In the genomic region with DNA sequence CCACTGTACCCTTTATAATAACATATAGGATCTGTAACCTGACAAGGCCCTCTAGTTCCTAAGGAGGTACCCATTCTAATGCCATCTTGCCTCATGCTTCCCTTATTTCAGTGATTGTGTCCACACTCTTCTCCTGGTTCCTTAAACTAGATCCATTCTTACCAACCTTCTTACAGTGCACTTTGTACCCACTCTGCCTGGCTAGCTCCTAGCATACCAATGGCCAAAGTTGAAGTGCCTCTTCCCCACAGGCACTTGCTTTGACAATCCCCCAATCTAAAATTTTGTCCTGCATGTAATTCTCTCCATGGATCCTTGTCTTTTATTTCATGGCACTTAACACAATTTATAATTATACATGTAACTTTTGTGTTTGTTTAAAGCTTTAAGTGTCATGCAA, we compare ENCODE assay signal across 20 cellular contexts. TPM values are rescaled to one million over a fixed set of nuclear protein-coding genes. Genes with fewer than 3 reads are reported as not detected.
DNase-seq lines count a peak whose midpoint lies in the region; ATAC-seq and TF ChIP-seq lines count a peak whose summit lies in the region.
"Had no signal": no experiment of that assay in that cellular context is flagged by ENCODE, and none has a peak within 500 bp of the region (broad histone marks: within the 10 kb centered on the region; RNA-seq: fewer than 3 reads in every experiment).

No MANE protein-coding gene starts in this region.

- H3K9me3 ChIP-seq in PC-3 (ENCODE audit: low read length), result no peaks in the 10 kb centered on the region
- H3K9me3 ChIP-seq in H9 (ENCODE audit: control insufficient read depth, low read depth, low read length), result no peaks in the 10 kb centered on the region
- H3K9me3 ChIP-seq: BE2C had no signal

- H3K27ac ChIP-seq in PC-3 (ENCODE audit: low read length) (peak overlapping the region; percentile 26; the same call in 1 of the 2 replicates), H9 (ENCODE audit: insufficient read length, low read depth, low read length) (no peak overlapping the region)
- H3K27ac ChIP-seq: 22Rv1; A549; BLaER1 treated with 17β-estradiol and CSF1 and Interleukin-3, amounts not matched to agents 10 nM and 100 nM had no signal

- H3K9ac ChIP-seq in PC-3 (ENCODE audit: low read length) (no peak overlapping the region), H9 (ENCODE audit: extremely low read depth, insufficient read length, low read length) (no peak overlapping the region)
- H3K9ac ChIP-seq: BLaER1 treated with 17β-estradiol and CSF1 and Interleukin-3, amounts not matched to agents 10 nM and 100 nM had no signal

- H3K9me2 ChIP-seq in PC-3 (replicated peaks; ENCODE audit: low read length), result no peaks in the 10 kb centered on the region

- BruUV-seq in PC-3 (replicated peaks; lab: Mats Ljungman, UMichigan) (no TSS peak), MCF 10A (replicated peaks; lab: Mats Ljungman, UMichigan) (no TSS peak)

- H3T11ph ChIP-seq in H9 (ENCODE audit: low read length), result no peak overlapping the region

- H3K27ac Mint-ChIP-seq in H9 (no peak overlapping the region), MCF 10A (ENCODE audit: low read depth, unreplicated experiment) (no peak overlapping the region)
- H3K27ac Mint-ChIP-seq: CD4-positive, alpha-beta memory T cell had no signal

- H4K5ac ChIP-seq in H9 (ENCODE audit: insufficient read length, low read depth, low read length), result no peak overlapping the region

- H3K36me3 ChIP-seq in PC-3 (ENCODE audit: low read depth, low read length), result no peaks in the 10 kb centered on the region
- H3K36me3 ChIP-seq: BE2C; BLaER1 treated with 17β-estradiol and CSF1 and Interleukin-3, amounts not matched to agents 10 nM and 100 nM had no signal

- no peak overlapping the region for H3K18ac ChIP-seq in H9 (ENCODE audit: insufficient read length, low read depth, low read length)

- H2BK120ac ChIP-seq in H9 (ENCODE audit: low read depth, low read length, poor library complexity, severe bottlenecking), result no peak overlapping the region

- H4K20me1 ChIP-seq in PC-3 (ENCODE audit: low read length) (no peaks in the 10 kb centered on the region), H9 (ENCODE audit: control insufficient read depth, insufficient read depth, insufficient read length) (no peaks in the 10 kb centered on the region)
- H4K20me1 ChIP-seq: BLaER1 treated with 17β-estradiol and CSF1 and Interleukin-3, amounts not matched to agents 10 nM and 100 nM had no signal

- no peak overlapping the region for H4K8ac ChIP-seq in H9 (replicated peaks; ENCODE audit: insufficient read length, low read depth, low read length)

- no peaks in the 10 kb centered on the region for H3K79me1 ChIP-seq in H9 (ENCODE audit: insufficient read depth, low read depth, low read length, poor library complexity, severe bottlenecking)

- no peak overlapping the region for H2AK5ac ChIP-seq in H9 (ENCODE audit: insufficient read length, low read length)

- no peaks in the 10 kb centered on the region for H3K79me2 ChIP-seq in PC-3 (ENCODE audit: low read length)
- no peaks in the 10 kb centered on the region for H3K79me2 ChIP-seq in H9 (ENCODE audit: insufficient read depth, low read length)

- H3K27me3 Mint-ChIP-seq in H9 (ENCODE audit: low read depth) (peaks cover 3% of the 10 kb centered on the region), MCF 10A (ENCODE audit: insufficient read depth, unreplicated experiment) (no peaks in the 10 kb centered on the region)

- H3K4me3 ChIP-seq in PC-3 (ENCODE audit: low read length), result no peak overlapping the region
- H3K4me3 ChIP-seq: A549; BLaER1 treated with 17β-estradiol and CSF1 and Interleukin-3, amounts not matched to agents 10 nM and 100 nM had no signal

- H3K14ac ChIP-seq in H9 (ENCODE audit: insufficient read depth, low read length), result no peak overlapping the region

- H3K4me2 ChIP-seq in PC-3 (ENCODE audit: low read length) (0 out of 2 replicates have a peak overlapping the region, but pooled peaks have one; percentile 14), H9 (ENCODE audit: insufficient read depth, insufficient read length, low read length) (no peak overlapping the region)
- H3K4me2 ChIP-seq: A549; BLaER1 treated with 17β-estradiol and CSF1 and Interleukin-3, amounts not matched to agents 10 nM and 100 nM had no signal

- no peak overlapping the region for H4K91ac ChIP-seq in H9 (ENCODE audit: insufficient read length, low read depth, low read length)

- H2BK5ac ChIP-seq in H9 (ENCODE audit: insufficient read length, low read length), result no peak overlapping the region

- H3K4ac ChIP-seq in H9 (ENCODE audit: low read depth, low read length), result no peak overlapping the region

- no peak overlapping the region for H2BK12ac ChIP-seq in H9 (ENCODE audit: insufficient read length, low read depth, low read length)

- TF ChIP-seq CTCF in PC-3 (conservative IDR thresholded peaks at IDR 0.05; ENCODE audit: low read depth, low read length) (no peak), H9 (conservative IDR thresholded peaks at IDR 0.05) (no peak), MCF 10A (IDR thresholded peaks at IDR 0.05; ENCODE audit: unreplicated experiment) (no peak)

- CTCF ChIA-PET in PC-3 (lab: Charles Lee) (no interaction called here), MCF 10A (lab: Yijun Ruan, JAX) (interaction anchor here (0.6 to 1.2 kb wide), 5 partner anchors 9 to 135 kb away, joined by 3 to 5 read pairs (median 3); no protein-coding TSS in a partner anchor)

- no peak overlapping the region for H2AFZ ChIP-seq in PC-3 (ENCODE audit: low read length)
- H2AFZ ChIP-seq in H9 (ENCODE audit: low read length), result no peak overlapping the region

- H3F3A ChIP-seq in PC-3 (ENCODE audit: low read length, unreplicated experiment), result peaks cover 7% of the 10 kb centered on the region

- no peak overlapping the region for H2BK15ac ChIP-seq in H9 (ENCODE audit: low read depth, low read length)

- no peaks in the 10 kb centered on the region for H3K4me1 Mint-ChIP-seq in H9
- H3K4me1 Mint-ChIP-seq in MCF 10A (ENCODE audit: insufficient read depth, unreplicated experiment), result peaks cover 6% of the 10 kb centered on the region
- H3K4me1 Mint-ChIP-seq: CD14-positive monocyte; CD4-positive, alpha-beta memory T cell had no signal

- no peaks in the 10 kb centered on the region for H3K27me3 ChIP-seq in PC-3 (ENCODE audit: low read length)
- H3K27me3 ChIP-seq in H9 (ENCODE audit: insufficient read depth, low read length), result no peaks in the 10 kb centered on the region
- H3K27me3 ChIP-seq: BE2C; BLaER1 treated with 17β-estradiol and CSF1 and Interleukin-3, amounts not matched to agents 10 nM and 100 nM had no signal

- POLR2A ChIA-PET in PC-3 (lab: Charles Lee; ENCODE audit: unreplicated experiment), result interaction anchor here (0.5 kb wide), 1 partner anchor 77 kb away, joined by 12 read pairs; no protein-coding TSS in a partner anchor
- POLR2A ChIA-PET in MCF 10A (lab: Yijun Ruan, JAX), result no interaction called here

- DNase-seq in CD1c-positive myeloid dendritic cell (ENCODE audit: extremely low spot score) (peak; percentile 5), PC-3 (no peak), left colon (no peak), H9 (no peak), MCF 10A (ENCODE audit: unreplicated experiment) (no peak)
- DNase-seq: ACHN; AML-193; BE2C; Calu3; CD4-positive, alpha-beta memory T cell; COR-L47; DMS53; DMS79 treated with DMSO at 0.1 percent for 48 hours; GF-D8; GOT3 had no signal

- ATAC-seq in PC-3 (no peak), left colon (peak; percentile 31), HG03280 (IDR thresholded peaks at IDR 0.05; ENCODE audit: unreplicated experiment) (no peak)
- ATAC-seq: A549 had no signal

- intact Hi-C loops in PC-3 (cut with micrococcal nuclease), result loop anchor here (1.0 to 10.0 kb wide), 6 partner anchors 21 to 793 kb away; no protein-coding TSS in a partner anchor
- intact Hi-C loops in left colon (cut with DNase I, micrococcal nuclease), result no loop called here
- intact Hi-C loops in MCF 10A (cut with micrococcal nuclease), result no loop called here

- peaks cover 0 to 1% (median 0%) of the 10 kb centered on the region in 3 experiments; a peak in 1 of 7 replicates for H3K36me3 Mint-ChIP-seq in H9 (ENCODE audit: insufficient read depth in 1 of 3, low read depth in 3 of 3)
- H3K36me3 Mint-ChIP-seq in MCF 10A (ENCODE audit: insufficient read depth, unreplicated experiment), result no peaks in the 10 kb centered on the region
- H3K36me3 Mint-ChIP-seq: CD14-positive monocyte; CD4-positive, alpha-beta memory T cell had no signal

- H3K4me1 ChIP-seq in PC-3 (ENCODE audit: insufficient read depth, low read length) (peaks cover 45% of the 10 kb centered on the region), H9 (ENCODE audit: insufficient read depth, low read length) (no peaks in the 10 kb centered on the region)
- H3K4me1 ChIP-seq: BE2C; BLaER1 treated with 17β-estradiol and CSF1 and Interleukin-3, amounts not matched to agents 10 nM and 100 nM had no signal

- H3K56ac ChIP-seq in H9 (ENCODE audit: insufficient read length, low read depth, low read length), result no peak overlapping the region

- no peak overlapping the region for H3K23ac ChIP-seq in H9 (ENCODE audit: insufficient read length, low read depth, low read length)

- peaks cover 7 to 11% of the 10 kb centered on the region in 2 experiments; a peak in 3 of 5 replicates for H3K9me3 Mint-ChIP-seq in H9
- peaks cover 5% of the 10 kb centered on the region for H3K9me3 Mint-ChIP-seq in MCF 10A (ENCODE audit: unreplicated experiment)

- H3K4me3 Mint-ChIP-seq in H9 (no peak overlapping the region), MCF 10A (ENCODE audit: unreplicated experiment) (no peak overlapping the region)
- H3K4me3 Mint-ChIP-seq: CD14-positive monocyte; CD4-positive, alpha-beta memory T cell had no signal

- H2BK20ac ChIP-seq in H9 (ENCODE audit: low read depth, low read length, poor library complexity, severe bottlenecking), result no peak overlapping the region

- no peaks in the 10 kb centered on the region for H3K23me2 ChIP-seq in H9 (ENCODE audit: insufficient read length, low read depth, low read length, poor library complexity, severe bottlenecking)

RNA-seq across cellular contexts. Expression of a gene that starts 40.9 kb away (rescaled TPM):
- total RNA-seq in PC-3 (2014; rRNA removed), result 27.0 and 28.6 TPM in 2 replicates
- total RNA-seq in left colon, result 10 to 100 TPM; 25.4 to 27.1 TPM
- 12.8 and 13.7 TPM in 2 replicates for total RNA-seq in H9 (2021)
- total RNA-seq in MCF 10A (2022), result 11.4 and 13.0 TPM in 2 replicates
